In genomic region chr1:226123591-226124471, GRCh38 we compare ENCODE assay signal across 10 cellular contexts.
A peak's percentile ranks its signal among the peaks of the same experiment; 100 is the strongest.
DNase-seq lines count a peak whose midpoint lies in the region; ATAC-seq, FAIRE-seq and TF ChIP-seq lines count a peak whose summit lies in the region.
"Had no signal": no experiment of that assay in that cellular context is flagged by ENCODE, and none has a peak within 500 bp of the region (broad histone marks: within the 10 kb centered on the region; RNA-seq: fewer than 3 reads in every experiment).

No MANE protein-coding gene starts in this region.

- peak overlapping the region; percentile 43 for H2AK5ac ChIP-seq in mesendoderm (ENCODE audit: low read length)

- CTCF ChIA-PET in A549 (lab: Yijun Ruan, JAX): interaction anchor here (0.6 to 8.3 kb wide), 33 partner anchors 7 to 469 kb away, joined by 3 to 219 read pairs (median 18); partner anchors contain the start of genes H3-3A, LIN9, MIXL1 and PARP1

- H3K27ac Mint-ChIP-seq in activated T-helper 1 cell treated with anti-CD3 and anti-CD28 coated beads, Interleukin-12 subunit alpha, Interleukin-12 subunit beta, Interleukin-2, Interleukin-4 antibody, amounts not matched to agents 30 ng/mL and 10 ng/mL and 1 ng/mL, durations not matched to agents 14 hours and 24 hours and 36 hours: peak overlapping the region; percentile 56

- intact Hi-C loops in activated T-helper 1 cell treated with anti-CD3 and anti-CD28 coated beads, Interleukin-12 subunit alpha, Interleukin-12 subunit beta, Interleukin-2, Interleukin-4 antibody, amounts not matched to agents 30 ng/mL and 10 ng/mL and 1 ng/mL, durations not matched to agents 14 hours and 24 hours and 36 hours (cut with micrococcal nuclease): no loop called here

- peak overlapping the region; percentile 78 for H3K4me3 Mint-ChIP-seq in activated T-helper 1 cell treated with anti-CD3 and anti-CD28 coated beads, Interleukin-12 subunit alpha, Interleukin-12 subunit beta, Interleukin-2, Interleukin-4 antibody, amounts not matched to agents 30 ng/mL and 10 ng/mL and 1 ng/mL, durations not matched to agents 14 hours and 24 hours and 36 hours

- H3K4me3 ChIP-seq in A549 (no peak overlapping the region), mesendoderm (ENCODE audit: low read length) (no peak overlapping the region)

- no peak for TF ChIP-seq CTCF in A549 (IDR thresholded peaks at IDR 0.05)

- TF ChIP-seq RAD21 in A549 (conservative IDR thresholded peaks at IDR 0.05 in 1 of 2, IDR thresholded peaks at IDR 0.05 in 1 of 2): no peak

- H3K9ac ChIP-seq in mesendoderm (ENCODE audit: low read length): peak overlapping the region; percentile 37

- H3K36me3 ChIP-seq in mesendoderm (ENCODE audit: control insufficient read depth, insufficient read depth, low read length): no peaks in the 10 kb centered on the region

- H2BK5ac ChIP-seq in mesendoderm (ENCODE audit: low read length): no peak overlapping the region

- no peak overlapping the region for H2BK120ac ChIP-seq in mesendoderm (ENCODE audit: low read depth, low read length)

- H3K4me2 ChIP-seq in A549 (peak overlapping the region; percentile 83; the same call in 2 of the 3 replicates), mesendoderm (ENCODE audit: low read length) (no peak overlapping the region)

- H3K4me1 Mint-ChIP-seq in activated T-helper 1 cell treated with anti-CD3 and anti-CD28 coated beads, Interleukin-12 subunit alpha, Interleukin-12 subunit beta, Interleukin-2, Interleukin-4 antibody, amounts not matched to agents 30 ng/mL and 10 ng/mL and 1 ng/mL, durations not matched to agents 14 hours and 24 hours and 36 hours (ENCODE audit: low read depth): peaks cover 59% of the 10 kb centered on the region

- H3K79me1 ChIP-seq in mesendoderm (ENCODE audit: low read length): no peaks in the 10 kb centered on the region

- TF ChIP-seq POLR2A in A549 (IDR thresholded peaks at IDR 0.05; ENCODE audit: low read length): no peak

- no peaks in the 10 kb centered on the region for H3K9me3 Mint-ChIP-seq in activated T-helper 1 cell treated with anti-CD3 and anti-CD28 coated beads, Interleukin-12 subunit alpha, Interleukin-12 subunit beta, Interleukin-2, Interleukin-4 antibody, amounts not matched to agents 30 ng/mL and 10 ng/mL and 1 ng/mL, durations not matched to agents 14 hours and 24 hours and 36 hours

- H3K4ac ChIP-seq in mesendoderm (ENCODE audit: low read depth, low read length): no peak overlapping the region

- peak overlapping the region; percentile 99 for H3K56ac ChIP-seq in mesendoderm (ENCODE audit: low read length)

- no peak for FAIRE-seq in A549 (lab: Jason Lieb, UNC)

- H3K36me3 Mint-ChIP-seq in activated T-helper 1 cell treated with anti-CD3 and anti-CD28 coated beads, Interleukin-12 subunit alpha, Interleukin-12 subunit beta, Interleukin-2, Interleukin-4 antibody, amounts not matched to agents 30 ng/mL and 10 ng/mL and 1 ng/mL, durations not matched to agents 14 hours and 24 hours and 36 hours (ENCODE audit: low read depth): peaks cover 2% of the 10 kb centered on the region

- H3K4me1 ChIP-seq in A549 (peaks cover 46% of the 10 kb centered on the region), mesendoderm (ENCODE audit: control insufficient read depth, low read depth, low read length) (peaks cover 5% of the 10 kb centered on the region)

- no peak overlapping the region for H2BK15ac ChIP-seq in mesendoderm (replicated peaks; ENCODE audit: low read depth)

- no peaks in the 10 kb centered on the region for H3K79me2 ChIP-seq in mesendoderm (ENCODE audit: control insufficient read depth, insufficient read depth, low read length)

- H3K27me3 Mint-ChIP-seq in activated T-helper 1 cell treated with anti-CD3 and anti-CD28 coated beads, Interleukin-12 subunit alpha, Interleukin-12 subunit beta, Interleukin-2, Interleukin-4 antibody, amounts not matched to agents 30 ng/mL and 10 ng/mL and 1 ng/mL, durations not matched to agents 14 hours and 24 hours and 36 hours (ENCODE audit: insufficient read depth): no peaks in the 10 kb centered on the region

- POLR2A ChIA-PET in A549 (lab: Yijun Ruan, JAX): interaction anchor here (1.0 kb wide), 1 partner anchor 73 kb away, joined by 3 read pairs; no protein-coding TSS in a partner anchor

- no peak overlapping the region for H4K5ac ChIP-seq in mesendoderm (ENCODE audit: low read length)

- no peak overlapping the region for H3K23ac ChIP-seq in mesendoderm (ENCODE audit: low read length)

- no peaks in the 10 kb centered on the region for H3K27me3 ChIP-seq in mesendoderm (ENCODE audit: insufficient read depth, low read length, poor library complexity)

- H3K9me3 ChIP-seq in A549: no peaks in the 10 kb centered on the region

- ATAC-seq in A549 (no peak), GM21576 (IDR thresholded peaks at IDR 0.05; ENCODE audit: unreplicated experiment) (no peak), GM18502 (IDR thresholded peaks at IDR 0.05; ENCODE audit: poor library complexity, unreplicated experiment) (no peak)

- DNase-seq in A549 (ENCODE audit: low read depth in 1 of 2, low spot score in 1 of 2) (no peak), ELR (ENCODE audit: low read depth) (peak; percentile 48), mesendoderm (no peak), NCI-H2227 treated with DMSO at 0.1 percent for 48 hours (lab: John Stamatoyannopoulos, UW) (no peak), HPDE6-E6E7 (ENCODE audit: extremely low spot score) (no peak)
- DNase-seq in activated T-helper 1 cell treated with anti-CD3 and anti-CD28 coated beads, Interleukin-12 subunit alpha, Interleukin-12 subunit beta, Interleukin-2, Interleukin-4 antibody, amounts not matched to agents 30 ng/mL and 10 ng/mL and 1 ng/mL, durations not matched to agents 14 hours and 24 hours and 36 hours (ENCODE audit: low spot score): no peak
- DNase-seq: GF-D8, NCI-H1105 treated with DMSO at 0.1 percent for 48 hours had no signal

- H3K27ac ChIP-seq in A549: peak overlapping the region in 1 of 2 experiments; percentile 98; a peak in 4 of 6 replicates
- no peak overlapping the region for H3K27ac ChIP-seq in mesendoderm (ENCODE audit: low read depth, low read length)

- H4K8ac ChIP-seq in mesendoderm (ENCODE audit: low read depth, low read length): no peak overlapping the region

- 85% methylated on average over 13 of the region's 14 CpGs for WGBS in A549 (ENCODE audit: missing lambda C conversion rate)
- no CpG with 5 or more reads among the region's 14 CpGs for WGBS in mesendoderm (ENCODE audit: extremely low coverage, insufficient coverage, low lambda C conversion rate)

- H3K18ac ChIP-seq in mesendoderm (ENCODE audit: low read length): no peak overlapping the region

- no peak for TF ChIP-seq EP300 in A549 (IDR thresholded peaks at IDR 0.05)

TF ChIP-seq in A549, 52 proteins besides CTCF, POLR2A, EP300 and RAD21:
- TF ChIP-seq FOXS1 (CRISPR knock-in tag; IDR thresholded peaks at IDR 0.05) (no peak), NPAS2 (CRISPR knock-in tag; IDR thresholded peaks at IDR 0.05; ENCODE audit: borderline replicate concordance) (no peak), RARB (CRISPR knock-in tag; IDR thresholded peaks at IDR 0.05) (no peak), MAZ (IDR thresholded peaks at IDR 0.05; ENCODE audit: borderline replicate concordance, low read depth, low read length) (no peak), KDM1A (IDR thresholded peaks at IDR 0.05; ENCODE audit: low read depth) (no peak), ESRRA (IDR thresholded peaks at IDR 0.05; ENCODE audit: borderline replicate concordance, low read length) (no peak), JUN (IDR thresholded peaks at IDR 0.05) (no peak), POLR2AphosphoS2 (conservative IDR thresholded peaks at IDR 0.05; ENCODE audit: low read length) (no peak), HEYL (CRISPR knock-in tag; IDR thresholded peaks at IDR 0.05) (no peak), BHLHE40 (IDR thresholded peaks at IDR 0.05; ENCODE audit: low read depth, low read length) (no peak), SREBF2 (IDR thresholded peaks at IDR 0.05) (no peak), E2F6 (IDR thresholded peaks at IDR 0.05; ENCODE audit: borderline replicate concordance, low read depth) (no peak), ZFP36 (IDR thresholded peaks at IDR 0.05; ENCODE audit: borderline replicate concordance, partially characterized antibody) (no peak), ZC3H11A (IDR thresholded peaks at IDR 0.05) (no peak)
TF ChIP-seq in A549: peak in this region for 0.
